ENCODE assay signal across 15 cellular contexts in genomic region chr14:105844047-105844630, GRCh38.
"Had no signal": no experiment of that assay in that cellular context is flagged by ENCODE, and none has a peak within 500 bp of the region (broad histone marks: within the 10 kb centered on the region; RNA-seq: fewer than 3 reads in every experiment).

No MANE protein-coding gene starts in this region.

- H3K4me3 ChIP-seq: gastroesophageal sphincter, hepatocyte, prostate gland, sigmoid colon, SJCRH30, stomach, thoracic aorta had no signal

- ATAC-seq: activated CD4-positive, CD25-positive, alpha-beta regulatory T cell treated with anti-CD3 and anti-CD28 coated beads, Interleukin-2, amount 50 U/mL, for 24 hours; activated naive CD8-positive, alpha-beta T cell treated with anti-CD3 and anti-CD28 coated beads, Interleukin-2, amount 50 U/mL, for 24 hours; effector memory CD8-positive, alpha-beta T cell; gastroesophageal sphincter had no signal

- H3K36me3 ChIP-seq: gastroesophageal sphincter, prostate gland, sigmoid colon, SJCRH30, stomach, thoracic aorta had no signal

- DNase-seq: activated CD4-positive, alpha-beta T cell treated with anti-CD3 and anti-CD28 coated beads, Interleukin-2, amount 50 U/mL, for 48 hours; activated naive CD4-positive, alpha-beta T cell treated with Interleukin-2 at 50 U/mL for 16 hours; activated naive CD8-positive, alpha-beta T cell treated with anti-CD3 and anti-CD28 coated beads, Interleukin-2, amount 50 U/mL, for 24 hours; effector memory CD8-positive, alpha-beta T cell; occipital lobe; sigmoid colon; SJCRH30; stimulated activated CD4-positive, alpha-beta T cell treated with anti-CD3 and anti-CD28 coated beads, Interleukin-12 subunit alpha, Interleukin-12 subunit beta, amount 100 ng/mL, for 4 hours; stomach; SW 1271 had no signal

- H3K27me3 ChIP-seq: hepatocyte, sigmoid colon had no signal

- H3K9me3 ChIP-seq: prostate gland, sigmoid colon, SJCRH30, thoracic aorta had no signal

- H3K27ac ChIP-seq: gastroesophageal sphincter, hepatocyte, prostate gland, sigmoid colon, SJCRH30, stomach, thoracic aorta had no signal

- H3K4me1 ChIP-seq: gastroesophageal sphincter, prostate gland, sigmoid colon, SJCRH30, stomach had no signal
